Comparison of ENCODE assay signal across 18 cellular contexts in genomic region chr1:20867062-20867461, GRCh38.
"Had no signal": no experiment of that assay in that cellular context is flagged by ENCODE, and none has a peak within 500 bp of the region (broad histone marks: within the 10 kb centered on the region; RNA-seq: fewer than 3 reads in every experiment).

No MANE protein-coding gene starts in this region.

- DNase-seq: activated CD4-positive, alpha-beta T cell treated with anti-CD3 and anti-CD28 coated beads, Interleukin-2, amount 10 ng/mL, durations not matched to agents 24 days and 14 days; activated CD8-positive, alpha-beta memory T cell treated with anti-CD3 and anti-CD28 coated beads, Interleukin-2, amount 50 U/mL, for 48 hours; aorta; dermis blood vessel endothelial cell; mammary epithelial cell; naive thymus-derived CD8-positive, alpha-beta T cell; stimulated activated CD4-positive, alpha-beta T cell treated with anti-CD3 and anti-CD28 coated beads, Interleukin-4, amount 100 ng/mL, for 4 hours; stimulated activated CD8-positive, alpha-beta memory T cell treated with anti-CD3 and anti-CD28 coated beads, Interleukin-4, amount 100 ng/mL, for 48 hours; stimulated activated naive CD8-positive, alpha-beta T cell treated with anti-CD3 and anti-CD28 coated beads, Interleukin-15, Interleukin-2, amounts not matched to agents 100 U/mL and 50 U/mL, for 24 hours; trophoblast cell had no signal

- ATAC-seq: left lobe of liver; naive thymus-derived CD8-positive, alpha-beta T cell; stimulated activated naive CD8-positive, alpha-beta T cell treated with anti-CD3 and anti-CD28 coated beads, Interleukin-15, Interleukin-2, amounts not matched to agents 100 U/mL and 50 U/mL, for 24 hours; WTC11 had no signal

- H3K4me3 Mint-ChIP-seq: activated CD4-positive, alpha-beta T cell treated with anti-CD3 and anti-CD28 coated beads, Interleukin-2, amount 10 ng/mL, durations not matched to agents 24 days and 14 days; naive thymus-derived CD8-positive, alpha-beta T cell; WTC11 had no signal

- H3K4me1 ChIP-seq: breast epithelium, right atrium auricular region, suprapubic skin had no signal

- H3K9me3 Mint-ChIP-seq: activated CD4-positive, alpha-beta T cell treated with anti-CD3 and anti-CD28 coated beads, Interleukin-2, amount 10 ng/mL, durations not matched to agents 24 days and 14 days; naive thymus-derived CD8-positive, alpha-beta T cell; WTC11 had no signal

- H3K27me3 Mint-ChIP-seq: activated CD4-positive, alpha-beta T cell treated with anti-CD3 and anti-CD28 coated beads, Interleukin-2, amount 10 ng/mL, durations not matched to agents 24 days and 14 days; naive thymus-derived CD8-positive, alpha-beta T cell had no signal

- H3K27ac ChIP-seq: breast epithelium, epithelial cell of prostate, right atrium auricular region, skin epidermis, suprapubic skin had no signal

- H3K4me3 ChIP-seq: breast epithelium, right atrium auricular region, skin epidermis, suprapubic skin had no signal

- H3K9me3 ChIP-seq: breast epithelium, right atrium auricular region, suprapubic skin had no signal

- H3K4me1 Mint-ChIP-seq: WTC11 had no signal

- H3K27ac Mint-ChIP-seq: activated CD4-positive, alpha-beta T cell treated with anti-CD3 and anti-CD28 coated beads, Interleukin-2, amount 10 ng/mL, durations not matched to agents 24 days and 14 days; naive thymus-derived CD8-positive, alpha-beta T cell; WTC11 had no signal

- FAIRE-seq: TTC549 had no signal

- H3K27me3 ChIP-seq: breast epithelium, right atrium auricular region, suprapubic skin had no signal
